1 cellular context compared by ENCODE assay signal in the genomic region with DNA sequence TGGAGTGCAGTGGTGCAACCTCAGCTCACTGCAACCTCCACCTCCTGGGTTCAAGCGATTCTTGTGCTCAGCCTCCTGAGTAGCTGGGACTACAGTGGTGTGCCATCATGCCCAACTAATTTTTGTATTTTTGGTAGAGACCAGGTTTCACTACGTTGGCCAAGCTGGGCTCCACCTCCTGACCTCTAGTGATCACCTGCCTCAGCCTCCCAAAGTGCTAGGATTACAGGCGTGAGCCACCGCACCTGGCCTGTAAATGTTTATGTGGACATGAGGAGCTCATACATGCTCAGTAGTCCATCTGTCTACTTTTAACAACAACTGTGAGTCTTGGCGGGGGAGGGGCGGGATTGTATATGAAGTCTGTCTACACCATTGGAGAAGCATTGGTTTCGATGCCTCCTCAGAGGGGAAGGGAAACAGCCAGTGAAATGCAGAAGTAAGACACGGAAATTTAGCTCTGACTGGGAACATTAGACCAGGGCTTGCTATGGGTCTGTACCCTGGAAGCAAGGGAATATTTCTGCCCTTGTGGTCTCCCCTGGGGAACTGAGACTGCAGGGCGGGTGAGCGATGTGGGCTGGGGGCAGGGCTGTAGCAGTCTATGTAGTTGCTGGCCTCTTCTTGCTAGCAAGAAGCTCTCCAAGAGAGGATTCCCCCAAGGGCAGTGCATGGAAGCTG.
TF ChIP-seq lines count a peak whose summit lies in the region.

No MANE protein-coding gene starts in this region.

TF ChIP-seq in GM12878, 131 proteins besides CTCF, POLR2A, EP300 and RAD21 (continued from another document and continues in another):
- TF ChIP-seq ZNF384 (IDR thresholded peaks at IDR 0.05; ENCODE audit: borderline replicate concordance, low read depth, low read length) = 0 out of 2 replicates have a peak, but pooled peaks have one; percentile 11
- no peak for TF ChIP-seq YBX1 (IDR thresholded peaks at IDR 0.05)
- no peak for TF ChIP-seq RAD51 (IDR thresholded peaks at IDR 0.05)
- TF ChIP-seq, protein P1, sequence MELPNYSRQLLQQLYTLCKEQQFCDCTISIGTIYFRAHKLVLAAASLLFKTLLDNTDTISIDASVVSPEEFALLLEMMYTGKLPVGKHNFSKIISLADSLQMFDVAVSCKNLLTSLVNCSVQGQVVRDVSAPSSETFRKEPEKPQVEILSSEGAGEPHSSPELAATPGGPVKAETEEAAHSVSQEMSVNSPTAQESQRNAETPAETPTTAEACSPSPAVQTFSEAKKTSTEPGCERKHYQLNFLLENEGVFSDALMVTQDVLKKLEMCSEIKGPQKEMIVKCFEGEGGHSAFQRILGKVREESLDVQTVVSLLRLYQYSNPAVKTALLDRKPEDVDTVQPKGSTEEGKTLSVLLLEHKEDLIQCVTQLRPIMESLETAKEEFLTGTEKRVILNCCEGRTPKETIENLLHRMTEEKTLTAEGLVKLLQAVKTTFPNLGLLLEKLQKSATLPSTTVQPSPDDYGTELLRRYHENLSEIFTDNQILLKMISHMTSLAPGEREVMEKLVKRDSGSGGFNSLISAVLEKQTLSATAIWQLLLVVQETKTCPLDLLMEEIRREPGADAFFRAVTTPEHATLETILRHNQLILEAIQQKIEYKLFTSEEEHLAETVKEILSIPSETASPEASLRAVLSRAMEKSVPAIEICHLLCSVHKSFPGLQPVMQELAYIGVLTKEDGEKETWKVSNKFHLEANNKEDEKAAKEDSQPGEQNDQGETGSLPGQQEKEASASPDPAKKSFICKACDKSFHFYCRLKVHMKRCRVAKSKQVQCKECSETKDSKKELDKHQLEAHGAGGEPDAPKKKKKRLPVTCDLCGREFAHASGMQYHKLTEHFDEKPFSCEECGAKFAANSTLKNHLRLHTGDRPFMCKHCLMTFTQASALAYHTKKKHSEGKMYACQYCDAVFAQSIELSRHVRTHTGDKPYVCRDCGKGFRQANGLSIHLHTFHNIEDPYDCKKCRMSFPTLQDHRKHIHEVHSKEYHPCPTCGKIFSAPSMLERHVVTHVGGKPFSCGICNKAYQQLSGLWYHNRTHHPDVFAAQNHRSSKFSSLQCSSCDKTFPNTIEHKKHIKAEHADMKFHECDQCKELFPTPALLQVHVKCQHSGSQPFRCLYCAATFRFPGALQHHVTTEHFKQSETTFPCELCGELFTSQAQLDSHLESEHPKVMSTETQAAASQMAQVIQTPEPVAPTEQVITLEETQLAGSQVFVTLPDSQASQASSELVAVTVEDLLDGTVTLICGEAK (IDR thresholded peaks at IDR 0.05; ENCODE audit: borderline replicate concordance) = no peak; the same call in 1 of the 2 replicates
- TF ChIP-seq IKZF1 (conservative IDR thresholded peaks at IDR 0.05) = peak; percentile 98
- TF ChIP-seq EZH2 (IDR thresholded peaks at IDR 0.05; ENCODE audit: borderline replicate concordance, control insufficient read depth, low read depth, low read length) = no peak
- no peak for TF ChIP-seq CEBPB (IDR thresholded peaks at IDR 0.05; ENCODE audit: borderline replicate concordance in 1 of 2, low read depth in 2 of 2, low read length in 2 of 2)
- TF ChIP-seq, protein P2, sequence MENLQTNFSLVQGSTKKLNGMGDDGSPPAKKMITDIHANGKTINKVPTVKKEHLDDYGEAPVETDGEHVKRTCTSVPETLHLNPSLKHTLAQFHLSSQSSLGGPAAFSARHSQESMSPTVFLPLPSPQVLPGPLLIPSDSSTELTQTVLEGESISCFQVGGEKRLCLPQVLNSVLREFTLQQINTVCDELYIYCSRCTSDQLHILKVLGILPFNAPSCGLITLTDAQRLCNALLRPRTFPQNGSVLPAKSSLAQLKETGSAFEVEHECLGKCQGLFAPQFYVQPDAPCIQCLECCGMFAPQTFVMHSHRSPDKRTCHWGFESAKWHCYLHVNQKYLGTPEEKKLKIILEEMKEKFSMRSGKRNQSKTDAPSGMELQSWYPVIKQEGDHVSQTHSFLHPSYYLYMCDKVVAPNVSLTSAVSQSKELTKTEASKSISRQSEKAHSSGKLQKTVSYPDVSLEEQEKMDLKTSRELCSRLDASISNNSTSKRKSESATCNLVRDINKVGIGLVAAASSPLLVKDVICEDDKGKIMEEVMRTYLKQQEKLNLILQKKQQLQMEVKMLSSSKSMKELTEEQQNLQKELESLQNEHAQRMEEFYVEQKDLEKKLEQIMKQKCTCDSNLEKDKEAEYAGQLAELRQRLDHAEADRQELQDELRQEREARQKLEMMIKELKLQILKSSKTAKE (IDR thresholded peaks at IDR 0.05; ENCODE audit: low read depth, poor library complexity, severe bottlenecking) = peak; percentile 85
- TF ChIP-seq CHD2 (IDR thresholded peaks at IDR 0.05; ENCODE audit: borderline replicate concordance, low read depth, low read length) = peak; percentile 63
- no peak for TF ChIP-seq SUPT20H (IDR thresholded peaks at IDR 0.05; ENCODE audit: borderline replicate concordance, control insufficient read depth, low read depth, low read length)
- TF ChIP-seq, protein P3, sequence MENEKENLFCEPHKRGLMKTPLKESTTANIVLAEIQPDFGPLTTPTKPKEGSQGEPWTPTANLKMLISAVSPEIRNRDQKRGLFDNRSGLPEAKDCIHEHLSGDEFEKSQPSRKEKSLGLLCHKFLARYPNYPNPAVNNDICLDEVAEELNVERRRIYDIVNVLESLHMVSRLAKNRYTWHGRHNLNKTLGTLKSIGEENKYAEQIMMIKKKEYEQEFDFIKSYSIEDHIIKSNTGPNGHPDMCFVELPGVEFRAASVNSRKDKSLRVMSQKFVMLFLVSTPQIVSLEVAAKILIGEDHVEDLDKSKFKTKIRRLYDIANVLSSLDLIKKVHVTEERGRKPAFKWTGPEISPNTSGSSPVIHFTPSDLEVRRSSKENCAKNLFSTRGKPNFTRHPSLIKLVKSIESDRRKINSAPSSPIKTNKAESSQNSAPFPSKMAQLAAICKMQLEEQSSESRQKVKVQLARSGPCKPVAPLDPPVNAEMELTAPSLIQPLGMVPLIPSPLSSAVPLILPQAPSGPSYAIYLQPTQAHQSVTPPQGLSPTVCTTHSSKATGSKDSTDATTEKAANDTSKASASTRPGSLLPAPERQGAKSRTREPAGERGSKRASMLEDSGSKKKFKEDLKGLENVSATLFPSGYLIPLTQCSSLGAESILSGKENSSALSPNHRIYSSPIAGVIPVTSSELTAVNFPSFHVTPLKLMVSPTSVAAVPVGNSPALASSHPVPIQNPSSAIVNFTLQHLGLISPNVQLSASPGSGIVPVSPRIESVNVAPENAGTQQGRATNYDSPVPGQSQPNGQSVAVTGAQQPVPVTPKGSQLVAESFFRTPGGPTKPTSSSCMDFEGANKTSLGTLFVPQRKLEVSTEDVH (IDR thresholded peaks at IDR 0.05; ENCODE audit: low read depth, partially characterized antibody) = no peak
- TF ChIP-seq, protein P4, sequence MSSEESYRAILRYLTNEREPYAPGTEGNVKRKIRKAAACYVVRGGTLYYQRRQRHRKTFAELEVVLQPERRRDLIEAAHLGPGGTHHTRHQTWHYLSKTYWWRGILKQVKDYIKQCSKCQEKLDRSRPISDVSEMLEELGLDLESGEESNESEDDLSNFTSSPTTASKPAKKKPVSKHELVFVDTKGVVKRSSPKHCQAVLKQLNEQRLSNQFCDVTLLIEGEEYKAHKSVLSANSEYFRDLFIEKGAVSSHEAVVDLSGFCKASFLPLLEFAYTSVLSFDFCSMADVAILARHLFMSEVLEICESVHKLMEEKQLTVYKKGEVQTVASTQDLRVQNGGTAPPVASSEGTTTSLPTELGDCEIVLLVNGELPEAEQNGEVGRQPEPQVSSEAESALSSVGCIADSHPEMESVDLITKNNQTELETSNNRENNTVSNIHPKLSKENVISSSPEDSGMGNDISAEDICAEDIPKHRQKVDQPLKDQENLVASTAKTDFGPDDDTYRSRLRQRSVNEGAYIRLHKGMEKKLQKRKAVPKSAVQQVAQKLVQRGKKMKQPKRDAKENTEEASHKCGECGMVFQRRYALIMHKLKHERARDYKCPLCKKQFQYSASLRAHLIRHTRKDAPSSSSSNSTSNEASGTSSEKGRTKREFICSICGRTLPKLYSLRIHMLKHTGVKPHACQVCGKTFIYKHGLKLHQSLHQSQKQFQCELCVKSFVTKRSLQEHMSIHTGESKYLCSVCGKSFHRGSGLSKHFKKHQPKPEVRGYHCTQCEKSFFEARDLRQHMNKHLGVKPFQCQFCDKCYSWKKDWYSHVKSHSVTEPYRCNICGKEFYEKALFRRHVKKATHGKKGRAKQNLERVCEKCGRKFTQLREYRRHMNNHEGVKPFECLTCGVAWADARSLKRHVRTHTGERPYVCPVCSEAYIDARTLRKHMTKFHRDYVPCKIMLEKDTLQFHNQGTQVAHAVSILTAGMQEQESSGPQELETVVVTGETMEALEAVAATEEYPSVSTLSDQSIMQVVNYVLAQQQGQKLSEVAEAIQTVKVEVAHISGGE (CRISPR knock-in tag; IDR thresholded peaks at IDR 0.05) = no peak
- TF ChIP-seq, protein P5, sequence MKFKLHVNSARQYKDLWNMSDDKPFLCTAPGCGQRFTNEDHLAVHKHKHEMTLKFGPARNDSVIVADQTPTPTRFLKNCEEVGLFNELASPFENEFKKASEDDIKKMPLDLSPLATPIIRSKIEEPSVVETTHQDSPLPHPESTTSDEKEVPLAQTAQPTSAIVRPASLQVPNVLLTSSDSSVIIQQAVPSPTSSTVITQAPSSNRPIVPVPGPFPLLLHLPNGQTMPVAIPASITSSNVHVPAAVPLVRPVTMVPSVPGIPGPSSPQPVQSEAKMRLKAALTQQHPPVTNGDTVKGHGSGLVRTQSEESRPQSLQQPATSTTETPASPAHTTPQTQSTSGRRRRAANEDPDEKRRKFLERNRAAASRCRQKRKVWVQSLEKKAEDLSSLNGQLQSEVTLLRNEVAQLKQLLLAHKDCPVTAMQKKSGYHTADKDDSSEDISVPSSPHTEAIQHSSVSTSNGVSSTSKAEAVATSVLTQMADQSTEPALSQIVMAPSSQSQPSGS (IDR thresholded peaks at IDR 0.05; ENCODE audit: low read length) = peak; percentile 70; the same call in 1 of the 2 replicates
- TF ChIP-seq KAT2A (conservative IDR thresholded peaks at IDR 0.05; ENCODE audit: control insufficient read depth, low read depth, low read length) = no peak
- TF ChIP-seq, protein P6, sequence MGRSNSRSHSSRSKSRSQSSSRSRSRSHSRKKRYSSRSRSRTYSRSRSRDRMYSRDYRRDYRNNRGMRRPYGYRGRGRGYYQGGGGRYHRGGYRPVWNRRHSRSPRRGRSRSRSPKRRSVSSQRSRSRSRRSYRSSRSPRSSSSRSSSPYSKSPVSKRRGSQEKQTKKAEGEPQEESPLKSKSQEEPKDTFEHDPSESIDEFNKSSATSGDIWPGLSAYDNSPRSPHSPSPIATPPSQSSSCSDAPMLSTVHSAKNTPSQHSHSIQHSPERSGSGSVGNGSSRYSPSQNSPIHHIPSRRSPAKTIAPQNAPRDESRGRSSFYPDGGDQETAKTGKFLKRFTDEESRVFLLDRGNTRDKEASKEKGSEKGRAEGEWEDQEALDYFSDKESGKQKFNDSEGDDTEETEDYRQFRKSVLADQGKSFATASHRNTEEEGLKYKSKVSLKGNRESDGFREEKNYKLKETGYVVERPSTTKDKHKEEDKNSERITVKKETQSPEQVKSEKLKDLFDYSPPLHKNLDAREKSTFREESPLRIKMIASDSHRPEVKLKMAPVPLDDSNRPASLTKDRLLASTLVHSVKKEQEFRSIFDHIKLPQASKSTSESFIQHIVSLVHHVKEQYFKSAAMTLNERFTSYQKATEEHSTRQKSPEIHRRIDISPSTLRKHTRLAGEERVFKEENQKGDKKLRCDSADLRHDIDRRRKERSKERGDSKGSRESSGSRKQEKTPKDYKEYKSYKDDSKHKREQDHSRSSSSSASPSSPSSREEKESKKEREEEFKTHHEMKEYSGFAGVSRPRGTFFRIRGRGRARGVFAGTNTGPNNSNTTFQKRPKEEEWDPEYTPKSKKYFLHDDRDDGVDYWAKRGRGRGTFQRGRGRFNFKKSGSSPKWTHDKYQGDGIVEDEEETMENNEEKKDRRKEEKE (IDR thresholded peaks at IDR 0.05) = no peak
- TF ChIP-seq, protein P7, sequence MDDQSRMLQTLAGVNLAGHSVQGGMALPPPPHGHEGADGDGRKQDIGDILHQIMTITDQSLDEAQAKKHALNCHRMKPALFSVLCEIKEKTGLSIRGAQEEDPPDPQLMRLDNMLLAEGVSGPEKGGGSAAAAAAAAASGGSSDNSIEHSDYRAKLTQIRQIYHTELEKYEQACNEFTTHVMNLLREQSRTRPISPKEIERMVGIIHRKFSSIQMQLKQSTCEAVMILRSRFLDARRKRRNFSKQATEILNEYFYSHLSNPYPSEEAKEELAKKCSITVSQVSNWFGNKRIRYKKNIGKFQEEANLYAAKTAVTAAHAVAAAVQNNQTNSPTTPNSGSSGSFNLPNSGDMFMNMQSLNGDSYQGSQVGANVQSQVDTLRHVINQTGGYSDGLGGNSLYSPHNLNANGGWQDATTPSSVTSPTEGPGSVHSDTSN (IDR thresholded peaks at IDR 0.05; ENCODE audit: insufficient replicate concordance, low read depth, low read length) = no peak
- TF ChIP-seq, protein P8, sequence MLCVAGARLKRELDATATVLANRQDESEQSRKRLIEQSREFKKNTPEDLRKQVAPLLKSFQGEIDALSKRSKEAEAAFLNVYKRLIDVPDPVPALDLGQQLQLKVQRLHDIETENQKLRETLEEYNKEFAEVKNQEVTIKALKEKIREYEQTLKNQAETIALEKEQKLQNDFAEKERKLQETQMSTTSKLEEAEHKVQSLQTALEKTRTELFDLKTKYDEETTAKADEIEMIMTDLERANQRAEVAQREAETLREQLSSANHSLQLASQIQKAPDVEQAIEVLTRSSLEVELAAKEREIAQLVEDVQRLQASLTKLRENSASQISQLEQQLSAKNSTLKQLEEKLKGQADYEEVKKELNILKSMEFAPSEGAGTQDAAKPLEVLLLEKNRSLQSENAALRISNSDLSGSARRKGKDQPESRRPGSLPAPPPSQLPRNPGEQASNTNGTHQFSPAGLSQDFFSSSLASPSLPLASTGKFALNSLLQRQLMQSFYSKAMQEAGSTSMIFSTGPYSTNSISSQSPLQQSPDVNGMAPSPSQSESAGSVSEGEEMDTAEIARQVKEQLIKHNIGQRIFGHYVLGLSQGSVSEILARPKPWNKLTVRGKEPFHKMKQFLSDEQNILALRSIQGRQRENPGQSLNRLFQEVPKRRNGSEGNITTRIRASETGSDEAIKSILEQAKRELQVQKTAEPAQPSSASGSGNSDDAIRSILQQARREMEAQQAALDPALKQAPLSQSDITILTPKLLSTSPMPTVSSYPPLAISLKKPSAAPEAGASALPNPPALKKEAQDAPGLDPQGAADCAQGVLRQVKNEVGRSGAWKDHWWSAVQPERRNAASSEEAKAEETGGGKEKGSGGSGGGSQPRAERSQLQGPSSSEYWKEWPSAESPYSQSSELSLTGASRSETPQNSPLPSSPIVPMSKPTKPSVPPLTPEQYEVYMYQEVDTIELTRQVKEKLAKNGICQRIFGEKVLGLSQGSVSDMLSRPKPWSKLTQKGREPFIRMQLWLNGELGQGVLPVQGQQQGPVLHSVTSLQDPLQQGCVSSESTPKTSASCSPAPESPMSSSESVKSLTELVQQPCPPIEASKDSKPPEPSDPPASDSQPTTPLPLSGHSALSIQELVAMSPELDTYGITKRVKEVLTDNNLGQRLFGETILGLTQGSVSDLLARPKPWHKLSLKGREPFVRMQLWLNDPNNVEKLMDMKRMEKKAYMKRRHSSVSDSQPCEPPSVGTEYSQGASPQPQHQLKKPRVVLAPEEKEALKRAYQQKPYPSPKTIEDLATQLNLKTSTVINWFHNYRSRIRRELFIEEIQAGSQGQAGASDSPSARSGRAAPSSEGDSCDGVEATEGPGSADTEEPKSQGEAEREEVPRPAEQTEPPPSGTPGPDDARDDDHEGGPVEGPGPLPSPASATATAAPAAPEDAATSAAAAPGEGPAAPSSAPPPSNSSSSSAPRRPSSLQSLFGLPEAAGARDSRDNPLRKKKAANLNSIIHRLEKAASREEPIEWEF (IDR thresholded peaks at IDR 0.05; ENCODE audit: insufficient replicate concordance, low read depth, low read length) = peak; percentile 28
- no peak for TF ChIP-seq HDAC2 (IDR thresholded peaks at IDR 0.05)
- TF ChIP-seq BACH1 (IDR thresholded peaks at IDR 0.05; ENCODE audit: borderline replicate concordance) = no peak
- TF ChIP-seq EGR1 (IDR thresholded peaks at IDR 0.05; ENCODE audit: borderline replicate concordance in 1 of 2, low read depth in 2 of 2, low read length in 2 of 2) = no peak
- TF ChIP-seq PML (IDR thresholded peaks at IDR 0.05; ENCODE audit: low read length) = no peak
- no peak for TF ChIP-seq CHD4 (IDR thresholded peaks at IDR 0.05)
- no peak for TF ChIP-seq ZSCAN29 (IDR thresholded peaks at IDR 0.05)
